In genomic region chr14:56905282-56905681, GRCh38 we compare ENCODE assay signal across 28 cellular contexts.
"Had no signal": no experiment of that assay in that cellular context is flagged by ENCODE, and none has a peak within 500 bp of the region (broad histone marks: within the 10 kb centered on the region; RNA-seq: fewer than 3 reads in every experiment).

No MANE protein-coding gene starts in this region.

- ATAC-seq: activated CD4-positive, alpha-beta T cell treated with anti-CD3 and anti-CD28 coated beads for 36 hours; activated CD8-positive, alpha-beta memory T cell treated with anti-CD3 and anti-CD28 coated beads, Interleukin-2, amount 10 ng/mL, durations not matched to agents 7 days and 5 days; activated CD8-positive, alpha-beta T cell treated with anti-CD3 and anti-CD28 coated beads, Interleukin-2, amount 10 ng/mL, durations not matched to agents 7 days and 5 days; activated naive CD4-positive, alpha-beta T cell treated with anti-CD3 and anti-CD28 coated beads, Interleukin-2, amount 50 U/mL, for 72 hours; foreskin keratinocyte; left colon; pancreas; sciatic nerve; stimulated activated memory B cell treated with anti-CD40 and anti-IgM and Interleukin-4, amounts not matched to agents 10 μg/mL and 1 μg/mL and 100 μg/mL, for 72 hours; stimulated activated naive CD8-positive, alpha-beta T cell treated with anti-CD3 and anti-CD28 coated beads, Interleukin-15, amount 100 ng/mL, for 72 hours had no signal

- H3K9me3 ChIP-seq: breast epithelium, esophagus muscularis mucosa, pancreas, prostate gland, tibial artery had no signal

- H3K36me3 ChIP-seq: breast epithelium, esophagus muscularis mucosa, pancreas, prostate gland, tibial artery had no signal

- H3K4me1 ChIP-seq: breast epithelium, esophagus muscularis mucosa, foreskin keratinocyte, pancreas, prostate gland, tibial artery had no signal

- H3K4me3 ChIP-seq: breast epithelium, esophagus muscularis mucosa, pancreas, prostate gland, skin epidermis, tibial artery had no signal

- H3K27ac ChIP-seq: breast epithelium, esophagus muscularis mucosa, foreskin keratinocyte, pancreas, prostate gland, skin epidermis, tibial artery had no signal

- H3K27me3 ChIP-seq: breast epithelium, esophagus muscularis mucosa, pancreas, tibial artery had no signal

- DNase-seq: activated CD4-positive, alpha-beta T cell treated with anti-CD3 and anti-CD28 coated beads for 36 hours; activated CD4-positive, CD25-positive, alpha-beta regulatory T cell; activated CD8-positive, alpha-beta memory T cell treated with anti-CD3 and anti-CD28 coated beads, Interleukin-2, amount 10 ng/mL, durations not matched to agents 7 days and 5 days; activated CD8-positive, alpha-beta T cell treated with anti-CD3 and anti-CD28 coated beads, Interleukin-2, amount 10 ng/mL, durations not matched to agents 7 days and 5 days; activated naive CD4-positive, alpha-beta T cell; activated T-cell treated with anti-CD3 and anti-CD28 coated beads, Interleukin-2, amount 50 U/mL, for 48 hours; central memory CD4-positive, alpha-beta T cell; foreskin keratinocyte; left colon; mammary epithelial cell; naive B cell; nephron progenitor cell; nucleus accumbens; pancreas; retina; stimulated activated CD4-positive, alpha-beta T cell treated with anti-CD3 and anti-CD28 coated beads, Interleukin-4, amount 100 ng/mL, for 4 hours; stimulated activated CD8-positive, alpha-beta memory T cell treated with anti-CD3 and anti-CD28 coated beads, Interleukin-4, amount 100 ng/mL, for 48 hours; stimulated activated naive CD8-positive, alpha-beta T cell treated with anti-CD3 and anti-CD28 coated beads, Interleukin-15, amount 100 ng/mL, for 72 hours; substantia nigra; T-helper 1 cell; tibial artery had no signal
